Comparison of ENCODE assay signal across 10 cellular contexts in genomic region chr4:158171456-158171790, GRCh38. TPM values are rescaled to one million over a fixed set of nuclear protein-coding genes. Genes with fewer than 3 reads are reported as not detected.
DNase-seq lines count a peak whose midpoint lies in the region; ATAC-seq, FAIRE-seq and TF ChIP-seq lines count a peak whose summit lies in the region.
"Had no signal": no experiment of that assay in that cellular context is flagged by ENCODE, and none has a peak within 500 bp of the region (broad histone marks: within the 10 kb centered on the region; RNA-seq: fewer than 3 reads in every experiment).

No MANE protein-coding gene starts in this region.

- no peak overlapping the region for H3K27ac Mint-ChIP-seq in astrocyte (ENCODE audit: unreplicated experiment)

- H3K4me1 ChIP-seq in astrocyte (ENCODE audit: insufficient read depth, low read length), result peaks cover 15% of the 10 kb centered on the region
- peaks cover 9% of the 10 kb centered on the region for H3K4me1 ChIP-seq in foreskin keratinocyte
- H3K4me1 ChIP-seq in prostate gland (replicated peaks), result peaks cover 5% of the 10 kb centered on the region

- H3K79me2 ChIP-seq in astrocyte (ENCODE audit: insufficient read depth, low read length), result peaks cover 7% of the 10 kb centered on the region

- TF ChIP-seq POLR2A in prostate gland (IDR thresholded peaks at IDR 0.05), result no peak

- no peak for TF ChIP-seq CTCF in AG09309 (IDR thresholded peaks at IDR 0.05; ENCODE audit: control insufficient read depth, insufficient read depth, low read depth, low read length, missing control alignments)
- TF ChIP-seq CTCF in astrocyte (IDR thresholded peaks at IDR 0.05; ENCODE audit: insufficient read depth, low read depth, low read length), result no peak
- TF ChIP-seq CTCF in foreskin keratinocyte (conservative IDR thresholded peaks at IDR 0.05), result no peak
- no peak for TF ChIP-seq CTCF in prostate gland (IDR thresholded peaks at IDR 0.05)

- H3K27me3 ChIP-seq in astrocyte (ENCODE audit: insufficient read depth, low read length) (no peaks in the 10 kb centered on the region), foreskin keratinocyte (no peaks in the 10 kb centered on the region), prostate gland (replicated peaks; ENCODE audit: insufficient read depth) (no peaks in the 10 kb centered on the region)

- intact Hi-C loops in prostate gland (cut with DNase I), result loop anchor here (10.0 kb wide), 1 partner anchor 593 kb away; the partner anchor contains the start of gene FNIP2

- peak overlapping the region; percentile 80 for H3K4me2 ChIP-seq in astrocyte (ENCODE audit: low read length)

- no peaks in the 10 kb centered on the region for H3K9me3 ChIP-seq in astrocyte (ENCODE audit: insufficient read depth, low read depth, low read length)
- H3K9me3 ChIP-seq in prostate gland, result no peaks in the 10 kb centered on the region

- FAIRE-seq in astrocyte (lab: Jason Lieb, UNC), result no peak

- H2AFZ ChIP-seq in astrocyte (ENCODE audit: low read depth, low read length), result no peak overlapping the region

- H3K27ac ChIP-seq in astrocyte (ENCODE audit: low read depth, low read length) (no peak overlapping the region), foreskin keratinocyte (no peak overlapping the region), prostate gland (peak overlapping the region; percentile 66 to 71)

- no peaks in the 10 kb centered on the region for H3K27me3 Mint-ChIP-seq in astrocyte (ENCODE audit: low read depth, unreplicated experiment)

- H3K36me3 Mint-ChIP-seq in astrocyte (ENCODE audit: low read depth, unreplicated experiment), result peaks cover 2% of the 10 kb centered on the region

- ATAC-seq in foreskin keratinocyte (peak; percentile 24), GM18498 (IDR thresholded peaks at IDR 0.05; ENCODE audit: unreplicated experiment) (no peak), HG02763 (IDR thresholded peaks at IDR 0.05; ENCODE audit: unreplicated experiment) (no peak)

- peak overlapping the region; percentile 54 for H3K4me3 ChIP-seq in AG09309 (ENCODE audit: control insufficient read depth, low read depth, low read length)
- H3K4me3 ChIP-seq in astrocyte (ENCODE audit: insufficient read depth, low read depth, low read length), result no peak overlapping the region
- H3K4me3 ChIP-seq in prostate gland, result peak overlapping the region; percentile 30 to 39

- DNase-seq in AG09309 (ENCODE audit: low read depth) (no peak), astrocyte (ENCODE audit: low read depth) (no peak), foreskin keratinocyte (no peak), prostate gland (ENCODE audit: low spot score) (no peak), germinal center (ENCODE audit: low spot score) (no peak)
- no peak for DNase-seq in activated T-cell treated with anti-CD3 and anti-CD28 coated beads, Interleukin-2, amount 50 U/mL, for 1 hour
- DNase-seq: activated CD4-positive, alpha-beta T cell treated with anti-CD3 and anti-CD28 coated beads, Interleukin-2, amount 50 U/mL, for 48 hours; AML-193 had no signal

- no peaks in the 10 kb centered on the region for H4K20me1 ChIP-seq in astrocyte (ENCODE audit: insufficient read depth, low read length)

- H3K4me1 Mint-ChIP-seq in astrocyte (ENCODE audit: low read depth, unreplicated experiment), result peaks cover 23% of the 10 kb centered on the region

- no peaks in the 10 kb centered on the region for H3K36me3 ChIP-seq in astrocyte (ENCODE audit: insufficient read depth, low read length)
- no peaks in the 10 kb centered on the region for H3K36me3 ChIP-seq in prostate gland

- 1% methylated on average over 6 of the region's 6 CpGs for WGBS in prostate gland

- H3K4me3 Mint-ChIP-seq in astrocyte (ENCODE audit: unreplicated experiment), result peak overlapping the region; percentile 78

- no peaks in the 10 kb centered on the region for H3K9me3 Mint-ChIP-seq in astrocyte (ENCODE audit: unreplicated experiment)

- peak overlapping the region; percentile 24 for H3K9ac ChIP-seq in astrocyte (ENCODE audit: low read length)

RNA-seq across cellular contexts. Expression of gene GASK1B, which starts 1.4 kb away (rescaled TPM):
- total RNA-seq in astrocyte (25.8 and 34.2 TPM in 2 replicates), foreskin keratinocyte (0.99 and 1.5 TPM in 2 replicates), prostate gland (10 to 100 TPM; 20.2 to 27.3 TPM)
- 0.24 and 0.37 TPM in 2 replicates for polyA plus RNA-seq in foreskin keratinocyte

RNA-seq across cellular contexts. Expression of gene TMEM144, which starts 38.9 kb away (rescaled TPM):
- 5.6 and 7.6 TPM in 2 replicates for total RNA-seq in astrocyte
- 2.6 and 3.1 TPM in 2 replicates for total RNA-seq in foreskin keratinocyte
- polyA plus RNA-seq in foreskin keratinocyte, result 0.87 and 1.3 TPM in 2 replicates
- total RNA-seq in prostate gland, result 1 to 10 TPM; 7.5 to 8.1 TPM

Comparison
In these comparisons a context has a peak if more than half of its experiments do, and no peak if none do; other contexts are left out.
1. H3K27ac ChIP-seq: peak in prostate gland (2 of 2); none in astrocyte (single experiment) and foreskin keratinocyte (single experiment).